7 cellular contexts compared by ENCODE assay signal in genomic region chrX:51860679-51861078, GRCh38. TPM values are rescaled to one million over a fixed set of nuclear protein-coding genes. Genes with fewer than 3 reads are reported as not detected.
DNase-seq lines count a peak whose midpoint lies in the region; ATAC-seq and TF ChIP-seq lines count a peak whose summit lies in the region.

No MANE protein-coding gene starts in this region.

- peaks cover 5% of the 10 kb centered on the region for H3K79me2 ChIP-seq in mesendoderm (ENCODE audit: control insufficient read depth, insufficient read depth, low read length)

- H3K23ac ChIP-seq in mesendoderm (ENCODE audit: low read length) = no peak overlapping the region

- TF ChIP-seq POLR2A in breast epithelium (IDR thresholded peaks at IDR 0.05) = no peak

- H2BK120ac ChIP-seq in mesendoderm (ENCODE audit: low read depth, low read length) = no peak overlapping the region

- H3K4me3 ChIP-seq in breast epithelium (no peak overlapping the region), mesendoderm (ENCODE audit: low read length) (no peak overlapping the region)

- no peak overlapping the region for H3K9ac ChIP-seq in mesendoderm (ENCODE audit: low read length)

- H2BK5ac ChIP-seq in mesendoderm (ENCODE audit: low read length) = no peak overlapping the region

- H4K8ac ChIP-seq in mesendoderm (ENCODE audit: low read depth, low read length) = no peak overlapping the region

- no peak overlapping the region for H3K4ac ChIP-seq in mesendoderm (ENCODE audit: low read depth, low read length)

- H3K36me3 ChIP-seq in breast epithelium (no peaks in the 10 kb centered on the region), mesendoderm (ENCODE audit: control insufficient read depth, insufficient read depth, low read length) (no peaks in the 10 kb centered on the region)

- no peak overlapping the region for H2BK15ac ChIP-seq in mesendoderm (replicated peaks; ENCODE audit: low read depth)

- H3K18ac ChIP-seq in mesendoderm (ENCODE audit: low read length) = no peak overlapping the region

- no peak overlapping the region for H3K56ac ChIP-seq in mesendoderm (ENCODE audit: low read length)

- H3K79me1 ChIP-seq in mesendoderm (ENCODE audit: low read length) = no peaks in the 10 kb centered on the region

- H3K27ac ChIP-seq in breast epithelium = no peak overlapping the region
- H3K27ac ChIP-seq in mesendoderm (ENCODE audit: low read depth, low read length) = no peak overlapping the region

- peaks cover 0 to 19% of the 10 kb centered on the region in 2 donors for H3K27me3 ChIP-seq in breast epithelium
- no peaks in the 10 kb centered on the region for H3K27me3 ChIP-seq in mesendoderm (ENCODE audit: insufficient read depth, low read length, poor library complexity)

- TF ChIP-seq CTCF in GM12873 (IDR thresholded peaks at IDR 0.05; ENCODE audit: insufficient read depth, low read depth, low read length, missing control alignments) (peak; percentile 64), breast epithelium (IDR thresholded peaks at IDR 0.05) (peak in 2 of 3 donors; percentile 19 to 30)

- ATAC-seq in HG02885 (IDR thresholded peaks at IDR 0.05; ENCODE audit: poor library complexity, unreplicated experiment) = no peak

- peak; percentile 0 for DNase-seq in NCI-H1105 (lab: John Stamatoyannopoulos, UW)
- DNase-seq in breast epithelium (ENCODE audit: low spot score in 2 of 2) = no peak
- DNase-seq in mesendoderm = peak; percentile 80
- DNase-seq in NCI-H2029 (lab: John Stamatoyannopoulos, UW) = no peak
- no peak for DNase-seq in mucosa of gallbladder (ENCODE audit: low spot score)

- H3K4me1 ChIP-seq in breast epithelium (no peaks in the 10 kb centered on the region), mesendoderm (ENCODE audit: control insufficient read depth, low read depth, low read length) (no peaks in the 10 kb centered on the region)

- H3K9me3 ChIP-seq in breast epithelium = peaks cover 0 to 8% of the 10 kb centered on the region in 2 donors

- intact Hi-C loops in breast epithelium (cut with DNase I; ENCODE audit: low total_unique reads) = no loop called here

- H4K5ac ChIP-seq in mesendoderm (ENCODE audit: low read length) = no peak overlapping the region

- H2AK5ac ChIP-seq in mesendoderm (ENCODE audit: low read length) = no peak overlapping the region

- no peak overlapping the region for H3K4me2 ChIP-seq in mesendoderm (ENCODE audit: low read length)

- no CpG with 5 or more reads among the region's 2 CpGs for WGBS in mesendoderm (ENCODE audit: extremely low coverage, insufficient coverage, low lambda C conversion rate)

RNA-seq across cellular contexts. Expression of gene MAGED1, which starts 32.7 kb away (rescaled TPM):
- 10 to 100 TPM; 26.4 to 49.2 (median 44.9) TPM for total RNA-seq in breast epithelium
- 153 TPM for polyA plus RNA-seq in mesendoderm (2013, experiment 1 of 2)
- polyA plus RNA-seq in mesendoderm (2013, experiment 2 of 2) = 151 TPM
- 214 TPM for total RNA-seq in mucosa of gallbladder

Comparison
In these comparisons a context has a peak if more than half of its experiments do, and no peak if none do; other contexts are left out.
1. DNase-seq: peak in NCI-H1105 (single experiment) and mesendoderm (single experiment); none in breast epithelium (0 of 2), NCI-H2029 (single experiment) and mucosa of gallbladder (single experiment).